21 cellular contexts compared by ENCODE assay signal in genomic region chr1:244083544-244083943, GRCh38.
"Had no signal": no experiment of that assay in that cellular context is flagged by ENCODE, and none has a peak within 500 bp of the region (broad histone marks: within the 10 kb centered on the region; RNA-seq: fewer than 3 reads in every experiment).

No MANE protein-coding gene starts in this region.

- H3K27ac ChIP-seq: brain microvascular endothelial cell, cardiac muscle cell, Peyer's patch had no signal

- H3K4me1 ChIP-seq: Peyer's patch had no signal

- H3K9me3 ChIP-seq: Peyer's patch had no signal

- H3K4me3 ChIP-seq: cardiac muscle cell, Peyer's patch had no signal

- H3K27me3 ChIP-seq: cardiac muscle cell, Peyer's patch had no signal

- DNase-seq: activated B cell treated with CpG ODN at 0.5 μM for 24 hours; activated CD4-positive, alpha-beta T cell treated with anti-CD3 and anti-CD28 coated beads for 1 hour; activated CD4-positive, alpha-beta T cell treated with anti-CD3 and anti-CD28 coated beads, Interleukin-2, amount 10 ng/mL, durations not matched to agents 24 days and 14 days; activated CD4-positive, alpha-beta T cell treated with anti-CD3 and anti-CD28 coated beads, Interleukin-2, amount 50 U/mL, for 48 hours; activated CD8-positive, alpha-beta memory T cell treated with anti-CD3 and anti-CD28 coated beads, Interleukin-2, amount 10 ng/mL, durations not matched to agents 7 days and 5 days; activated effector memory CD4-positive, alpha-beta T cell treated with Interleukin-2 at 50 U/mL for 16 hours; activated naive CD4-positive, alpha-beta T cell; activated T-cell treated with anti-CD3 and anti-CD28 coated beads, Interleukin-2, amount 50 U/mL, for 24 hours; brain microvascular endothelial cell; Karpas-422; MM.1S; NCI-H1092 treated with DMSO at 0.1 percent for 48 hours; NCI-H1436; NCI-H1694 treated with DMSO at 0.1 percent for 48 hours; NCI-H2081; NCI-H510A treated with DMSO at 0.1 percent for 48 hours; NK-92 treated with Interleukin-12 subunit alpha and Interleukin-12 subunit beta, amount 100 ng/mL, for 24 hours; Peyer's patch; SHP77 treated with DMSO at 0.1 percent for 48 hours; T-helper 1 cell had no signal

- H3K36me3 ChIP-seq: brain microvascular endothelial cell, cardiac muscle cell, Peyer's patch had no signal
